ENCODE assay signal across 1 cellular context in genomic region chr5:82278711-82279370, GRCh38.
A peak's percentile ranks its signal among the peaks of the same experiment; 100 is the strongest.
TF ChIP-seq lines count a peak whose summit lies in the region.

No MANE protein-coding gene starts in this region.

TF ChIP-seq in HepG2, 621 proteins besides CTCF, POLR2A, EP300 and RAD21 (continued from another document):
- TF ChIP-seq TSC22D2 (CRISPR knock-in tag; IDR thresholded peaks at IDR 0.05; ENCODE audit: borderline replicate concordance) (no peak), ZBTB38 (CRISPR knock-in tag; IDR thresholded peaks at IDR 0.05) (0 out of 2 replicates have a peak, but pooled peaks have one; percentile 26), PHF21A (CRISPR knock-in tag; IDR thresholded peaks at IDR 0.05) (0 out of 2 replicates have a peak, but pooled peaks have one; percentile 18), ZFP62 (CRISPR knock-in tag; IDR thresholded peaks at IDR 0.05) (no peak), NCOA5 (CRISPR knock-in tag; IDR thresholded peaks at IDR 0.05) (no peak), IKZF4 (CRISPR knock-in tag; IDR thresholded peaks at IDR 0.05; ENCODE audit: borderline replicate concordance, low read depth, not compliant biosample characterization) (no peak), KDM5A (IDR thresholded peaks at IDR 0.05; ENCODE audit: borderline replicate concordance, low read length) (0 out of 2 replicates have a peak, but pooled peaks have one; percentile 79), ZBTB26 (CRISPR knock-in tag; IDR thresholded peaks at IDR 0.05; ENCODE audit: borderline replicate concordance) (no peak), YY1 (IDR thresholded peaks at IDR 0.05; ENCODE audit: insufficient read depth, insufficient replicate concordance, low read depth, low read length) (peak; percentile 23), GTF2F1 (IDR thresholded peaks at IDR 0.05; ENCODE audit: low read length) (0 out of 2 replicates have a peak, but pooled peaks have one; percentile 4), CREB1 (IDR thresholded peaks at IDR 0.05) (no peak), CREB1 (CRISPR knock-in tag; IDR thresholded peaks at IDR 0.05) (0 out of 2 replicates have a peak, but pooled peaks have one; percentile 2), ZNF792 (CRISPR knock-in tag; IDR thresholded peaks at IDR 0.05) (no peak), ZNF629 (CRISPR knock-in tag; conservative IDR thresholded peaks at IDR 0.05) (no peak), ZHX1 (CRISPR knock-in tag; IDR thresholded peaks at IDR 0.05; ENCODE audit: low read depth) (no peak), TCF12 (IDR thresholded peaks at IDR 0.05) (no peak), TCF12 (CRISPR knock-in tag; IDR thresholded peaks at IDR 0.05) (no peak), SIN3A (IDR thresholded peaks at IDR 0.05; ENCODE audit: borderline replicate concordance, low read depth, low read length) (0 out of 2 replicates have a peak, but pooled peaks have one; percentile 52), PAF1 (CRISPR knock-in tag; IDR thresholded peaks at IDR 0.05) (no peak), ATF2 (CRISPR knock-in tag; IDR thresholded peaks at IDR 0.05) (no peak), REST (IDR thresholded peaks at IDR 0.05; ENCODE audit: borderline replicate concordance in 1 of 2, low read depth in 1 of 2, low read length in 2 of 2) (peak in 1 of 2 experiments; percentile 32; a peak in 1 of 4 replicates), KMT2A (CRISPR knock-in tag; IDR thresholded peaks at IDR 0.05) (no peak)
